In genomic region chr9:83039303-83039702, GRCh38 we compare ENCODE assay signal across 32 cellular contexts. TPM values are rescaled to one million over a fixed set of nuclear protein-coding genes. Genes with fewer than 3 reads are reported as not detected.
"Had no signal": no experiment of that assay in that cellular context is flagged by ENCODE, and none has a peak within 500 bp of the region (broad histone marks: within the 10 kb centered on the region; RNA-seq: fewer than 3 reads in every experiment).

No MANE protein-coding gene starts in this region.

- H3K36me3 Mint-ChIP-seq: activated CD8-positive, alpha-beta memory T cell treated with anti-CD3 and anti-CD28 coated beads, Interleukin-2, amount 10 ng/mL, durations not matched to agents 7 days and 5 days; activated naive CD8-positive, alpha-beta T cell treated with anti-CD3 and anti-CD28 coated beads for 36 hours had no signal

- H3K9me3 ChIP-seq: MG63 had no signal

- DNase-seq: activated CD4-positive, alpha-beta memory T cell treated with anti-CD3 and anti-CD28 coated beads, Interleukin-2, amount 10 ng/mL, durations not matched to agents 7 days and 5 days; activated CD4-positive, alpha-beta T cell treated with anti-CD3 and anti-CD28 coated beads for 1 hour; activated CD4-positive, alpha-beta T cell treated with anti-CD3 and anti-CD28 coated beads for 48 hours; activated CD4-positive, CD25-positive, alpha-beta regulatory T cell; activated CD8-positive, alpha-beta memory T cell treated with anti-CD3 and anti-CD28 coated beads for 24 hours; activated CD8-positive, alpha-beta memory T cell treated with anti-CD3 and anti-CD28 coated beads, Interleukin-2, amount 10 ng/mL, durations not matched to agents 7 days and 5 days; activated CD8-positive, alpha-beta memory T cell treated with anti-CD3 and anti-CD28 coated beads, Interleukin-2, amount 50 U/mL, for 48 hours; activated effector memory CD4-positive, alpha-beta T cell treated with Interleukin-2 at 50 U/mL for 16 hours; activated naive CD4-positive, alpha-beta T cell treated with anti-CD3 and anti-CD28 coated beads, Interleukin-2, amount 50 U/mL, for 16 hours; activated naive CD8-positive, alpha-beta T cell treated with anti-CD3 and anti-CD28 coated beads for 36 hours; activated T-cell treated with anti-CD3 and anti-CD28 coated beads, Interleukin-2, amount 50 U/mL, for 48 hours; amniotic stem cell; aorta; brain microvascular endothelial cell; Kasumi-1; MG63; NCI-H1048; NCI-H1105 treated with DMSO at 0.1 percent for 48 hours; NCI-H1436; NCI-H1694; NCI-H1930; NCI-H2081 treated with DMSO at 0.1 percent for 48 hours; NCI-H226; NCI-H524 treated with DMSO at 0.1 percent for 48 hours; NK-92 treated with Interleukin-12 subunit alpha and Interleukin-12 subunit beta, amount 100 ng/mL, for 24 hours; PC-3; Right ventricle myocardium superior; SW 1271; T-helper 1 cell; T-helper 2 cell; T-helper 9 cell; WERI-Rb-1 had no signal

- H3K27ac Mint-ChIP-seq: activated CD4-positive, alpha-beta memory T cell treated with anti-CD3 and anti-CD28 coated beads, Interleukin-2, amount 10 ng/mL, durations not matched to agents 7 days and 5 days; activated CD8-positive, alpha-beta memory T cell treated with anti-CD3 and anti-CD28 coated beads, Interleukin-2, amount 10 ng/mL, durations not matched to agents 7 days and 5 days; activated naive CD8-positive, alpha-beta T cell treated with anti-CD3 and anti-CD28 coated beads for 36 hours had no signal

- H3K4me3 ChIP-seq: MG63 had no signal

- H3K27me3 ChIP-seq: brain microvascular endothelial cell, MG63 had no signal

- H3K9me3 Mint-ChIP-seq: activated CD4-positive, alpha-beta memory T cell treated with anti-CD3 and anti-CD28 coated beads, Interleukin-2, amount 10 ng/mL, durations not matched to agents 7 days and 5 days; activated naive CD8-positive, alpha-beta T cell treated with anti-CD3 and anti-CD28 coated beads for 36 hours had no signal

- H3K36me3 ChIP-seq: brain microvascular endothelial cell, MG63, WERI-Rb-1 had no signal

- H3K4me1 Mint-ChIP-seq: activated CD4-positive, alpha-beta memory T cell treated with anti-CD3 and anti-CD28 coated beads, Interleukin-2, amount 10 ng/mL, durations not matched to agents 7 days and 5 days; activated CD8-positive, alpha-beta memory T cell treated with anti-CD3 and anti-CD28 coated beads, Interleukin-2, amount 10 ng/mL, durations not matched to agents 7 days and 5 days; activated naive CD8-positive, alpha-beta T cell treated with anti-CD3 and anti-CD28 coated beads for 36 hours had no signal

- H3K27ac ChIP-seq: brain microvascular endothelial cell, WERI-Rb-1 had no signal

- H3K4me3 Mint-ChIP-seq: activated CD4-positive, alpha-beta memory T cell treated with anti-CD3 and anti-CD28 coated beads, Interleukin-2, amount 10 ng/mL, durations not matched to agents 7 days and 5 days; activated CD8-positive, alpha-beta memory T cell treated with anti-CD3 and anti-CD28 coated beads, Interleukin-2, amount 10 ng/mL, durations not matched to agents 7 days and 5 days; activated naive CD8-positive, alpha-beta T cell treated with anti-CD3 and anti-CD28 coated beads for 36 hours had no signal

- ATAC-seq: activated CD8-positive, alpha-beta memory T cell treated with anti-CD3 and anti-CD28 coated beads, Interleukin-2, amount 10 ng/mL, durations not matched to agents 7 days and 5 days; PC-3 had no signal

- H3K27me3 Mint-ChIP-seq: activated CD4-positive, alpha-beta memory T cell treated with anti-CD3 and anti-CD28 coated beads, Interleukin-2, amount 10 ng/mL, durations not matched to agents 7 days and 5 days; activated CD8-positive, alpha-beta memory T cell treated with anti-CD3 and anti-CD28 coated beads, Interleukin-2, amount 10 ng/mL, durations not matched to agents 7 days and 5 days had no signal

RNA-seq across cellular contexts. Expression of gene RASEF, which starts 23.6 kb away (rescaled TPM):
- total RNA-seq: activated CD4-positive, alpha-beta memory T cell treated with anti-CD3 and anti-CD28 coated beads, Interleukin-2, amount 10 ng/mL, durations not matched to agents 7 days and 5 days; activated CD8-positive, alpha-beta memory T cell treated with anti-CD3 and anti-CD28 coated beads, Interleukin-2, amount 10 ng/mL, durations not matched to agents 7 days and 5 days; activated naive CD8-positive, alpha-beta T cell treated with anti-CD3 and anti-CD28 coated beads for 36 hours had no signal
